ENCODE assay signal across 8 cellular contexts in genomic region chr19:37779139-37780035, GRCh38. TPM values are rescaled to one million over a fixed set of nuclear protein-coding genes. Genes with fewer than 3 reads are reported as not detected.
A peak's percentile ranks its signal among the peaks of the same experiment; 100 is the strongest.
DNase-seq lines count a peak whose midpoint lies in the region; ATAC-seq and TF ChIP-seq lines count a peak whose summit lies in the region.

Gene ZNF573 (minus strand): TSS chr19:37779586. CDS start chr19:37773729, 5,857 bp downstream.

- H2BK5ac ChIP-seq in trophoblast cell (ENCODE audit: low read depth, low read length, poor library complexity), result peak within 1 kb of the TSS; percentile 88

- H3K36me3 ChIP-seq in adipocyte (ENCODE audit: control insufficient read depth, insufficient read depth, low read length, severe bottlenecking) (no peaks in the 10 kb centered on the region), heart left ventricle (no peaks in the 10 kb centered on the region), trophoblast cell (ENCODE audit: control insufficient read depth in 1 of 2, insufficient read depth in 2 of 2, low read length in 2 of 2) (no peaks in the 10 kb centered on the region), transverse colon (no peaks in the 10 kb centered on the region)

- TF ChIP-seq CTCF in heart left ventricle (IDR thresholded peaks at IDR 0.05) (peak in 4 of 12 donors; percentile 20 to 42 (median 26)), transverse colon (IDR thresholded peaks at IDR 0.05) (peak in 4 of 5 experiments; percentile 19 to 33 (median 26))

- peaks cover 8% of the 10 kb centered on the region for H3K79me2 ChIP-seq in trophoblast cell (ENCODE audit: control insufficient read depth, insufficient read depth, low read length, poor library complexity)

- TF ChIP-seq POLR2A in GM10847 (IDR thresholded peaks at IDR 0.05; ENCODE audit: extremely low read depth, insufficient read length) (peak; percentile 33), heart left ventricle (IDR thresholded peaks at IDR 0.05) (peak in 1 of 2 donors; percentile 69), transverse colon (IDR thresholded peaks at IDR 0.05) (no peak)

- H2AFZ ChIP-seq in trophoblast cell (ENCODE audit: insufficient read depth, low read length, poor library complexity), result peak within 1 kb of the TSS; percentile 98

- peak within 1 kb of the TSS; percentile 91 for H2BK120ac ChIP-seq in trophoblast cell (ENCODE audit: insufficient read depth, low read length, poor library complexity)

- H3K9ac ChIP-seq in adipocyte (ENCODE audit: low read length) (peak within 1 kb of the TSS; percentile 92), trophoblast cell (ENCODE audit: low read length) (peak within 1 kb of the TSS; percentile 94)

- H3K14ac ChIP-seq in trophoblast cell (ENCODE audit: low read length), result peak within 1 kb of the TSS; percentile 88

- peak within 1 kb of the TSS; percentile 67 for H3K4ac ChIP-seq in trophoblast cell (ENCODE audit: low read depth, low read length)

- in situ Hi-C loops in transverse colon (cut with MboI; ENCODE audit: low pct_ligation_motif_present in 1 of 4, low pct_unique_long_range_greater_than_20kb in 1 of 4, low sequenced_read_pairs in 3 of 4), result no loop called here

- DNase-seq in NCI-H1417 treated with DMSO at 0.1 percent for 48 hours (lab: John Stamatoyannopoulos, UW) (peak; percentile 26), SW 1271 (lab: John Stamatoyannopoulos, UW) (peak; percentile 56 to 87), adipocyte (ENCODE audit: low read depth) (peak; percentile 97), heart left ventricle (peak; percentile 86 to 88 (median 87)), trophoblast cell (peak; percentile 73 to 90), transverse colon (peak; percentile 86)

- peak within 1 kb of the TSS; percentile 81 for H3K4me2 ChIP-seq in trophoblast cell (ENCODE audit: low read length)

- peak within 1 kb of the TSS; percentile 91 for H4K12ac ChIP-seq in trophoblast cell (ENCODE audit: low read depth, low read length)

- WGBS in heart left ventricle, 4 donors, result 0 to 1% (median 0%) methylated on average over 41 to 46 of the region's 46 CpGs
- no CpG with 5 or more reads among the region's 46 CpGs for WGBS in trophoblast cell (ENCODE audit: extremely low coverage, insufficient coverage, insufficient read length)
- WGBS in transverse colon (ENCODE audit: low coverage in 1 of 2), 2 donors, result 0 to 1% methylated on average over 5 to 46 of the region's 46 CpGs

- no peak for TF ChIP-seq EP300 in transverse colon (IDR thresholded peaks at IDR 0.05; ENCODE audit: low read depth)

- H3K27me3 ChIP-seq in adipocyte (replicated peaks; ENCODE audit: control insufficient read depth, insufficient read depth, low read length) (no peaks in the 10 kb centered on the region), heart left ventricle (no peaks in the 10 kb centered on the region), trophoblast cell (ENCODE audit: insufficient read depth, low read length) (no peaks in the 10 kb centered on the region), transverse colon (no peaks in the 10 kb centered on the region)

- peak within 1 kb of the TSS; percentile 48 to 95 (median 90) for H3K27ac ChIP-seq in heart left ventricle
- peak within 1 kb of the TSS; percentile 70 for H3K27ac ChIP-seq in trophoblast cell (ENCODE audit: low read depth, low read length)
- H3K27ac ChIP-seq in transverse colon, result peak within 1 kb of the TSS; percentile 85 to 88 (median 86)

- H4K91ac ChIP-seq in trophoblast cell (ENCODE audit: low read depth, low read length), result peak within 1 kb of the TSS; percentile 85

- H3K4me3 ChIP-seq in adipocyte (ENCODE audit: low read length), result peak within 1 kb of the TSS; percentile 95
- peak within 1 kb of the TSS; percentile 53 to 87 (median 78) for H3K4me3 ChIP-seq in heart left ventricle
- peak within 1 kb of the TSS; percentile 84 for H3K4me3 ChIP-seq in trophoblast cell (ENCODE audit: low read depth, low read length)
- H3K4me3 ChIP-seq in transverse colon, result peak within 1 kb of the TSS; percentile 49 to 68 (median 62)

- H3K9me3 ChIP-seq in adipocyte (ENCODE audit: control insufficient read depth, low read length), result no peaks in the 10 kb centered on the region
- H3K9me3 ChIP-seq in heart left ventricle, result peaks cover 0 to 26% (median 2%) of the 10 kb centered on the region in 12 donors
- no peaks in the 10 kb centered on the region for H3K9me3 ChIP-seq in trophoblast cell (ENCODE audit: insufficient read depth, low read depth, low read length)
- H3K9me3 ChIP-seq in transverse colon, result peaks cover 1% of the 10 kb centered on the region in 2 donors

- H3K79me1 ChIP-seq in trophoblast cell (ENCODE audit: low read length), result peaks cover 8% of the 10 kb centered on the region

- no peak within 1 kb of the TSS for H3K23ac ChIP-seq in trophoblast cell (ENCODE audit: low read length)

- peak within 1 kb of the TSS; percentile 91 for H4K8ac ChIP-seq in trophoblast cell (ENCODE audit: low read depth, low read length)

- peak within 1 kb of the TSS; percentile 77 for H3K18ac ChIP-seq in trophoblast cell (ENCODE audit: low read length)

- H2AK5ac ChIP-seq in trophoblast cell (ENCODE audit: low read length), result no peak within 1 kb of the TSS

- H2BK12ac ChIP-seq in trophoblast cell (ENCODE audit: low read length), result no peak within 1 kb of the TSS

- intact Hi-C loops in heart left ventricle (cut with DNase I) (loop anchor here in 1 of 10 donors (5.0 kb wide), 1 partner anchor 312 kb away; the partner anchor contains the start of genes ZNF569 and ZNF570), transverse colon (cut with DNase I; ENCODE audit: low total_unique reads) (no loop called here)

- H3K4me1 ChIP-seq in adipocyte (ENCODE audit: control insufficient read depth, insufficient read depth, low read length) (peaks cover 10% of the 10 kb centered on the region), heart left ventricle (peaks cover 3 to 17% (median 15%) of the 10 kb centered on the region in 12 donors), trophoblast cell (ENCODE audit: control insufficient read depth in 1 of 2, insufficient read depth in 2 of 2, low read length in 2 of 2) (no peaks in the 10 kb centered on the region), transverse colon (peaks cover 0 to 18% (median 11%) of the 10 kb centered on the region in 4 donors)

- peak; percentile 79 for ATAC-seq in HG02678 (IDR thresholded peaks at IDR 0.05; ENCODE audit: unreplicated experiment)
- ATAC-seq in heart left ventricle, result peak; percentile 95 to 99 (median 98)

RNA-seq across cellular contexts. Expression of gene ZNF573, which starts in this region (rescaled TPM):
- total RNA-seq in heart left ventricle (10 to 100 TPM in 1 of 9 donors, 1 to 10 TPM in 8; 4.0 to 13.1 (median 8.2) TPM), transverse colon (10 to 100 TPM in 1 of 4 donors, 1 to 10 TPM in 2, under 1 TPM in 1; 0.75 to 29.3 (median 5.5) TPM)
- polyA plus RNA-seq in heart left ventricle, result 1 to 10 TPM; 2.7 to 3.1 TPM
- polyA plus RNA-seq in trophoblast cell (2013), result 2.5 and 3.8 TPM in 2 replicates

Comparison
In these comparisons a context has a peak if more than half of its experiments do, and no peak if none do; other contexts are left out.
1. Peak in every context shown above with its lines: DNase-seq, ATAC-seq, H3K4me3 ChIP-seq and H3K27ac ChIP-seq.
2. DNase-seq: peak in every context shown above with its lines; median percentile 97 in adipocyte; 87 in heart left ventricle; 86 in transverse colon; 82 in trophoblast cell; 72 in SW 1271; 26 in NCI-H1417 treated with DMSO at 0.1 percent for 48 hours.